In the genomic region with DNA sequence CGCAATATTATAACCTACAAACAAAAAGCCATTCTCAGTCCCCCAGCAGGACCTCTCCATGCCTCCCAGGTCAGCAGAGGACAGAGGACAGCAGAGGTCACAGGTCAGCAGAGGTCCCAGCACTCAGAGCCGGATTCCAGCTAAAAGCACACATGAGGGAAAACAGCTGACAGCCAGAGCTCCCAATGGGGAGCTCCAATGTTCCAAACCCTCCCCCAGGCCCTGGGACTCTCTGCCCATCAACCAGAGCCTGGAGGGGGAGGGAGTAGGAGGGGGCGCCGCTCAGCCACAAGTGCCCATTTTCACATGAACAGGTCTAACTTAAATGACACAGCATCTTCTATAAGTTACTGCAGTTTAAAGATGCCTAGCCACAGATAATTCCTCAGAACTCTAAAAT, we compare ENCODE assay signal across 14 cellular contexts.
DNase-seq lines count a peak whose midpoint lies in the region; ATAC-seq, FAIRE-seq and TF ChIP-seq lines count a peak whose summit lies in the region.
"Had no signal": no experiment of that assay in that cellular context is flagged by ENCODE, and none has a peak within 500 bp of the region (broad histone marks: within the 10 kb centered on the region; RNA-seq: fewer than 3 reads in every experiment).

No MANE protein-coding gene starts in this region.

- no peak for DNase-seq in CD4-positive, alpha-beta T cell
- DNase-seq in HepG2 (ENCODE audit: low spot score) (peak; percentile 74), iPS-NIHi7 (ENCODE audit: extremely low spot score) (no peak), NOMO-1 (lab: John Stamatoyannopoulos, UW; ENCODE audit: unreplicated experiment in 2 of 2) (no peak), progenitor cell of endocrine pancreas (ENCODE audit: low spot score, unreplicated experiment) (no peak)
- DNase-seq: CD8-positive, alpha-beta T cell; foreskin melanocyte; NCI-H1092 had no signal

- H2AFZ ChIP-seq in ACC112 (ENCODE audit: low read length, unreplicated experiment): no peak overlapping the region
- H2AFZ ChIP-seq in HepG2 (ENCODE audit: low read length): no peak overlapping the region

- POLR2A ChIA-PET in CD4-positive, alpha-beta T cell (lab: Charles Lee): no interaction called here
- POLR2A ChIA-PET in HepG2 (lab: Yijun Ruan, JAX): interaction anchor here (0.7 kb wide), 1 partner anchor 10 kb away, joined by 4 read pairs; no protein-coding TSS in a partner anchor

- TF ChIP-seq EP300 in HepG2 (IDR thresholded peaks at IDR 0.05; ENCODE audit: low read depth in 2 of 2, low read length in 2 of 2) (peak in 1 of 2 experiments; percentile 72; a peak in 2 of 4 replicates), HepG2 (CRISPR knock-in tag; IDR thresholded peaks at IDR 0.05; ENCODE audit: borderline replicate concordance) (no peak)

- no peak overlapping the region for H3K4me2 ChIP-seq in HepG2 (ENCODE audit: low read depth, low read length)

- intact Hi-C loops in CD4-positive, alpha-beta T cell (cut with DNase I, micrococcal nuclease): loop anchor here in 1 of 2 experiments (5.0 kb wide), 1 partner anchor 79 kb away; the partner anchor contains the start of gene ANKRD11
- intact Hi-C loops in HepG2 (cut with micrococcal nuclease; ENCODE audit: unreplicated experiment): loop anchor here (10.0 kb wide), 1 partner anchor 78 kb away; no protein-coding TSS in a partner anchor

- in situ Hi-C loops in HepG2 (cut with HindIII; ENCODE audit: extremely low pct_ligation_motif_present, low pct_unique_long_range_greater_than_20kb): no loop called here

- no peak for TF ChIP-seq POLR2A in HepG2 (IDR thresholded peaks at IDR 0.05; ENCODE audit: insufficient read depth in 1 of 2, low read depth in 2 of 2, low read length in 2 of 2)

- H3K4me3 Mint-ChIP-seq in CD4-positive, alpha-beta T cell: no peak overlapping the region
- H3K4me3 Mint-ChIP-seq in activated T-helper 17 cell treated with anti-CD3 and anti-CD28 coated beads, Interleukin-2, amount 50 U/mL, for 72 hours: peak overlapping the region; percentile 24
- H3K4me3 Mint-ChIP-seq in progenitor cell of endocrine pancreas (ENCODE audit: low read depth): no peak overlapping the region
- H3K4me3 Mint-ChIP-seq: CD8-positive, alpha-beta T cell; natural killer cell treated with Interleukin-12 subunit alpha and Interleukin-12 subunit beta and Interleukin-15 and Interleukin-18, amount 100 ng/mL, for 72 hours had no signal

- no peak overlapping the region for H3K4me3 ChIP-seq in ACC112 (ENCODE audit: low read depth, low read length)
- no peak overlapping the region for H3K4me3 ChIP-seq in HepG2 (replicated peaks in 1 of 3; ENCODE audit: insufficient read depth in 1 of 3, low read depth in 2 of 3, low read length in 3 of 3)
- H3K4me3 ChIP-seq: suprapubic skin had no signal

- peak; percentile 93 for FAIRE-seq in HepG2 (lab: Jason Lieb, UNC)
- FAIRE-seq: keratinocyte had no signal

- H3K36me3 ChIP-seq in ACC112 (ENCODE audit: insufficient read depth, low read length) (no peaks in the 10 kb centered on the region), HepG2 (replicated peaks in 1 of 2; ENCODE audit: control insufficient read depth in 1 of 2, insufficient read depth in 2 of 2, low read length in 2 of 2) (peaks cover 3 to 6% of the 10 kb centered on the region in 2 experiments; a peak in 3 of 5 replicates)
- H3K36me3 ChIP-seq: suprapubic skin had no signal

- H3K9me3 Mint-ChIP-seq in CD4-positive, alpha-beta T cell: no peaks in the 10 kb centered on the region
- H3K9me3 Mint-ChIP-seq in activated T-helper 17 cell treated with anti-CD3 and anti-CD28 coated beads, Interleukin-2, amount 50 U/mL, for 72 hours: no peaks in the 10 kb centered on the region
- no peaks in the 10 kb centered on the region for H3K9me3 Mint-ChIP-seq in progenitor cell of endocrine pancreas (ENCODE audit: low read depth)
- H3K9me3 Mint-ChIP-seq: CD8-positive, alpha-beta T cell; natural killer cell treated with Interleukin-12 subunit alpha and Interleukin-12 subunit beta and Interleukin-15 and Interleukin-18, amount 100 ng/mL, for 72 hours had no signal

- no peak for TF ChIP-seq RAD21 in HepG2 (CRISPR knock-in tag; IDR thresholded peaks at IDR 0.05)

- peaks cover 96% of the 10 kb centered on the region for H3K79me2 ChIP-seq in ACC112 (ENCODE audit: control insufficient read depth, insufficient read depth, low read length, unreplicated experiment)
- peaks cover 93% of the 10 kb centered on the region for H3K79me2 ChIP-seq in HepG2 (ENCODE audit: insufficient read depth, low read length)

- H4K20me1 ChIP-seq in HepG2 (ENCODE audit: insufficient read depth, low read length): peaks cover 96% of the 10 kb centered on the region

- no peaks in the 10 kb centered on the region for H3K9me3 ChIP-seq in CD4-positive, alpha-beta T cell (ENCODE audit: control insufficient read depth, low read length)
- no peaks in the 10 kb centered on the region for H3K9me3 ChIP-seq in HepG2 (ENCODE audit: low read length)
- H3K9me3 ChIP-seq: suprapubic skin had no signal

- BruUV-seq in HepG2 (replicated peaks; lab: Mats Ljungman, UMichigan): no TSS peak

- no peak for ATAC-seq in CD4-positive, alpha-beta T cell (ENCODE audit: poor library complexity)
- ATAC-seq in activated T-helper 17 cell treated with anti-CD3 and anti-CD28 coated beads, Interleukin-2, amount 50 U/mL, for 72 hours (replicated peaks): no peak
- ATAC-seq in HepG2 (peak; percentile 54), HG02870 (IDR thresholded peaks at IDR 0.05; ENCODE audit: unreplicated experiment) (no peak)
- ATAC-seq: CD8-positive, alpha-beta T cell; natural killer cell treated with Interleukin-12 subunit alpha and Interleukin-12 subunit beta and Interleukin-15 and Interleukin-18, amount 100 ng/mL, for 72 hours had no signal

- H3K4me1 Mint-ChIP-seq in CD4-positive, alpha-beta T cell (ENCODE audit: low read depth): peaks cover 86% of the 10 kb centered on the region
- H3K4me1 Mint-ChIP-seq in activated T-helper 17 cell treated with anti-CD3 and anti-CD28 coated beads, Interleukin-2, amount 50 U/mL, for 72 hours: peaks cover 50% of the 10 kb centered on the region
- peaks cover 55% of the 10 kb centered on the region for H3K4me1 Mint-ChIP-seq in progenitor cell of endocrine pancreas (ENCODE audit: low read depth)

- CTCF ChIA-PET in CD4-positive, alpha-beta T cell (lab: Charles Lee): no interaction called here
- CTCF ChIA-PET in HepG2 (lab: Yijun Ruan, JAX; ENCODE audit: low intra/inter-chr PET ratio, low total read pairs): no interaction called here

- peak overlapping the region; percentile 71 for H3K27ac Mint-ChIP-seq in CD4-positive, alpha-beta T cell
- peak overlapping the region; percentile 63 for H3K27ac Mint-ChIP-seq in activated T-helper 17 cell treated with anti-CD3 and anti-CD28 coated beads, Interleukin-2, amount 50 U/mL, for 72 hours
- H3K27ac Mint-ChIP-seq in progenitor cell of endocrine pancreas: no peak overlapping the region
- H3K27ac Mint-ChIP-seq: natural killer cell treated with Interleukin-12 subunit alpha and Interleukin-12 subunit beta and Interleukin-15 and Interleukin-18, amount 100 ng/mL, for 72 hours had no signal

- H3K36me3 Mint-ChIP-seq in CD4-positive, alpha-beta T cell (ENCODE audit: low read depth): peaks cover 38% of the 10 kb centered on the region
- peaks cover 35% of the 10 kb centered on the region for H3K36me3 Mint-ChIP-seq in activated T-helper 17 cell treated with anti-CD3 and anti-CD28 coated beads, Interleukin-2, amount 50 U/mL, for 72 hours (ENCODE audit: low read depth)
- H3K36me3 Mint-ChIP-seq in progenitor cell of endocrine pancreas (ENCODE audit: insufficient read depth): no peaks in the 10 kb centered on the region
- H3K36me3 Mint-ChIP-seq: natural killer cell treated with Interleukin-12 subunit alpha and Interleukin-12 subunit beta and Interleukin-15 and Interleukin-18, amount 100 ng/mL, for 72 hours had no signal

- H3K9ac ChIP-seq in HepG2 (ENCODE audit: insufficient read depth, low read depth, low read length): no peak overlapping the region

- H3K27me3 Mint-ChIP-seq in CD4-positive, alpha-beta T cell: no peaks in the 10 kb centered on the region
- H3K27me3 Mint-ChIP-seq in activated T-helper 17 cell treated with anti-CD3 and anti-CD28 coated beads, Interleukin-2, amount 50 U/mL, for 72 hours: no peaks in the 10 kb centered on the region
- no peaks in the 10 kb centered on the region for H3K27me3 Mint-ChIP-seq in progenitor cell of endocrine pancreas
- H3K27me3 Mint-ChIP-seq: natural killer cell treated with Interleukin-12 subunit alpha and Interleukin-12 subunit beta and Interleukin-15 and Interleukin-18, amount 100 ng/mL, for 72 hours had no signal

- peak overlapping the region; percentile 6; the same call in 1 of the 2 replicates for H3K27ac ChIP-seq in ACC112 (ENCODE audit: low read depth, low read length)
- H3K27ac ChIP-seq in CD4-positive, alpha-beta T cell (ENCODE audit: low read depth, low read length): no peak overlapping the region
- H3K27ac ChIP-seq in HepG2 (ENCODE audit: extremely low read length, insufficient read depth, low read length): peak overlapping the region; percentile 23
- H3K27ac ChIP-seq: suprapubic skin had no signal

- H3K27me3 ChIP-seq in ACC112 (ENCODE audit: insufficient read depth, low read length) (no peaks in the 10 kb centered on the region), HepG2 (ENCODE audit: control insufficient read depth in 1 of 2, insufficient read depth in 2 of 2, low read length in 2 of 2) (no peaks in the 10 kb centered on the region)
- H3K27me3 ChIP-seq in CD4-positive, alpha-beta T cell (ENCODE audit: control insufficient read depth, insufficient read depth, low read length): no peaks in the 10 kb centered on the region
- H3K27me3 ChIP-seq: suprapubic skin had no signal

- 27% methylated on average over 4 of the region's 4 CpGs for WGBS in HepG2 (ENCODE audit: low lambda C conversion rate)

- no peak for TF ChIP-seq CTCF in CD4-positive, alpha-beta T cell (IDR thresholded peaks at IDR 0.05)
- TF ChIP-seq CTCF in HepG2 (CRISPR knock-in tag; IDR thresholded peaks at IDR 0.05) (0 out of 2 replicates have a peak, but pooled peaks have one; percentile 11), progenitor cell of endocrine pancreas (IDR thresholded peaks at IDR 0.05; ENCODE audit: unreplicated experiment) (no peak)

- H3K4me1 ChIP-seq in ACC112 (ENCODE audit: control insufficient read depth, insufficient read depth, low read length, unreplicated experiment): peaks cover 66% of the 10 kb centered on the region
- H3K4me1 ChIP-seq in HepG2 (ENCODE audit: insufficient read depth, low read length): peaks cover 99% of the 10 kb centered on the region
